In the genomic region with DNA sequence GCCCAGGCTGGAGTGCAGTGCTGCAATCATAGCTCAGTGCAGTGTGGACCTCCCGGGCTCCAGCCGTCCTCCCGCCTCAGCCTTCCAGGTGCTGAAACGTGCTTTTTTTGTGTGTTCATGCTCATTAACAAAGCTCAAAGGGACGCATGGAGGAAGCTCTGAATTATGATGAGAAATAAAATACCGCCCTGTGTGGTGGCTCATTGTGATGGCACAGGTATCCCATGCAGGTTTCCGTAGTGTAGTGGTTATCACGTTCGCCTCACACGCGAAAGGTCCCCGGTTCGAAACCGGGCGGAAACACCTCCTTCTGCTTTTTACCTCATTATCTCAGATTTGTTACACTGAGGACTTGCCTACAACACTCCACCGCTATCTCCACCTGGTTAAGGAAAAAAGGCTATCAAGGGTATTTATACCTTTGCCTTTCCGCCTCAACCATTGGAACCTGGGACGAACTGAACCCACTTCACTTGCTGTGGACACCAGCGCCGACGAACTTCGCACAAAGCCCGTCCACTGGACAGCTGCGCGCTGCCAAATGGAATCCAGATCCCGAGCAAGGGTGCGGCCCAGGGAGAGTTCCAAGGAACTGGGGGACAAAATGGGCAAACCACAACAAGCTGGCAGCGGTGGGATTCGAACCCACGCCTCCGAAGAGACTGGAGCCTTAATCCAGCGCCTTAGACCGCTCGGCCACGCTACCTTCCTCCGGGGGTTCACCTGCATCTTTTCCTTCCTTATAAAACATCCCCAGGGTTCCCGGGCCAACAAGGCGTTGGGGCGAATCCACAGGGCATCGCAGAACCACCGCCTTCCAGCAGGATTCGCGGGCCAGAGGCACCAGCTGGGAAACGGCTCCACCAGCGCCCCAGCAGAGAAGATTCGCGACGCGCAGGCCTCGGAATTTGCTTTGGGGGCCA, we compare ENCODE assay signal across 8 cellular contexts. TPM values are rescaled to one million over a fixed set of nuclear protein-coding genes. Genes with fewer than 3 reads are reported as not detected.
DNase-seq lines count a peak whose midpoint lies in the region; ATAC-seq, FAIRE-seq and TF ChIP-seq lines count a peak whose summit lies in the region.

No MANE protein-coding gene starts in this region.

- TF ChIP-seq POLR2A in NB4 (IDR thresholded peaks at IDR 0.05; ENCODE audit: extremely low read depth, insufficient read length) = no peak

- peaks cover 32% of the 10 kb centered on the region for H3K4me1 Mint-ChIP-seq in CD8-positive, alpha-beta T cell (ENCODE audit: low read depth)
- H3K4me1 Mint-ChIP-seq in activated naive CD8-positive, alpha-beta T cell treated with anti-CD3 and anti-CD28 coated beads, Interleukin-2, amount 50 U/mL, for 24 hours = peaks cover 44% of the 10 kb centered on the region
- peaks cover 26% of the 10 kb centered on the region for H3K4me1 Mint-ChIP-seq in mesothelial cell of epicardium

- peak overlapping the region; percentile 72 for H3K27ac Mint-ChIP-seq in CD8-positive, alpha-beta T cell
- H3K27ac Mint-ChIP-seq in activated naive CD8-positive, alpha-beta T cell treated with anti-CD3 and anti-CD28 coated beads, Interleukin-2, amount 50 U/mL, for 24 hours = peak overlapping the region; percentile 87
- no peak overlapping the region for H3K27ac Mint-ChIP-seq in mesothelial cell of epicardium

- no peaks in the 10 kb centered on the region for H3K9me3 Mint-ChIP-seq in CD8-positive, alpha-beta T cell
- no peaks in the 10 kb centered on the region for H3K9me3 Mint-ChIP-seq in activated naive CD8-positive, alpha-beta T cell treated with anti-CD3 and anti-CD28 coated beads, Interleukin-2, amount 50 U/mL, for 24 hours
- H3K9me3 Mint-ChIP-seq in mesothelial cell of epicardium = no peaks in the 10 kb centered on the region

- H3K36me3 ChIP-seq in CD8-positive, alpha-beta T cell (ENCODE audit: insufficient read depth, low read length) = no peaks in the 10 kb centered on the region

- intact Hi-C loops in CD8-positive, alpha-beta T cell (cut with DNase I, micrococcal nuclease) = no loop called here

- peak; percentile 82 for ATAC-seq in CD8-positive, alpha-beta T cell
- ATAC-seq in GM21723 (IDR thresholded peaks at IDR 0.05; ENCODE audit: unreplicated experiment) = peak; percentile 54
- peak; percentile 87 for ATAC-seq in activated naive CD8-positive, alpha-beta T cell treated with anti-CD3 and anti-CD28 coated beads, Interleukin-2, amount 50 U/mL, for 24 hours

- TF ChIP-seq CTCF in CD8-positive, alpha-beta T cell (IDR thresholded peaks at IDR 0.05) = no peak
- no peak for TF ChIP-seq CTCF in NB4 (IDR thresholded peaks at IDR 0.05; ENCODE audit: low read depth, low read length)
- no peak for TF ChIP-seq CTCF in mesothelial cell of epicardium (IDR thresholded peaks at IDR 0.05; ENCODE audit: unreplicated experiment)

- FAIRE-seq in urothelium cell line (lab: Jason Lieb, UNC) = no peak

- peaks cover 47% of the 10 kb centered on the region for H3K27me3 Mint-ChIP-seq in CD8-positive, alpha-beta T cell (ENCODE audit: low read depth)
- peaks cover 51% of the 10 kb centered on the region for H3K27me3 Mint-ChIP-seq in activated naive CD8-positive, alpha-beta T cell treated with anti-CD3 and anti-CD28 coated beads, Interleukin-2, amount 50 U/mL, for 24 hours
- H3K27me3 Mint-ChIP-seq in mesothelial cell of epicardium (ENCODE audit: low read depth) = peaks cover 76% of the 10 kb centered on the region

- peak overlapping the region; percentile 39 for H3K4me3 ChIP-seq in CD8-positive, alpha-beta T cell (ENCODE audit: low read depth, low read length)
- peak overlapping the region; percentile 55 for H3K4me3 ChIP-seq in NB4 (ENCODE audit: low read depth, low read length)

- CTCF ChIA-PET in CD8-positive, alpha-beta T cell (lab: Charles Lee) = interaction anchor here (1.2 to 3.7 kb wide), 4 partner anchors 11 to 44 kb away, joined by 3 to 16 read pairs (median 4); no protein-coding TSS in a partner anchor

- H3K9me3 ChIP-seq in CD8-positive, alpha-beta T cell (ENCODE audit: low read length) = no peaks in the 10 kb centered on the region

- peak in 6 of 7 experiments; percentile 16 to 67 (median 50) for DNase-seq in CD8-positive, alpha-beta T cell
- DNase-seq in NB4 (ENCODE audit: low read depth) = peak; percentile 72
- peak; percentile 73 for DNase-seq in activated naive CD8-positive, alpha-beta T cell treated with anti-CD3 and anti-CD28 coated beads, Interleukin-2, amount 50 U/mL, for 24 hours
- DNase-seq in mesothelial cell of epicardium (ENCODE audit: low spot score in 2 of 2, unreplicated experiment in 2 of 2) = no peak
- no peak for DNase-seq in NCI-H510A (lab: John Stamatoyannopoulos, UW)
- DNase-seq in medulla oblongata (ENCODE audit: extremely low spot score) = no peak
- no peak for DNase-seq in urothelium cell line (ENCODE audit: low spot score)

- H3K4me1 ChIP-seq in CD8-positive, alpha-beta T cell (ENCODE audit: insufficient read depth, low read length) = peaks cover 14% of the 10 kb centered on the region

- no peaks in the 10 kb centered on the region for H3K36me3 Mint-ChIP-seq in CD8-positive, alpha-beta T cell
- peaks cover 3% of the 10 kb centered on the region for H3K36me3 Mint-ChIP-seq in activated naive CD8-positive, alpha-beta T cell treated with anti-CD3 and anti-CD28 coated beads, Interleukin-2, amount 50 U/mL, for 24 hours (ENCODE audit: low read depth)
- H3K36me3 Mint-ChIP-seq in mesothelial cell of epicardium = no peaks in the 10 kb centered on the region

- H3K4me3 Mint-ChIP-seq in CD8-positive, alpha-beta T cell = peak overlapping the region; percentile 80
- H3K4me3 Mint-ChIP-seq in activated naive CD8-positive, alpha-beta T cell treated with anti-CD3 and anti-CD28 coated beads, Interleukin-2, amount 50 U/mL, for 24 hours = peak overlapping the region; percentile 82
- peak overlapping the region; percentile 65 for H3K4me3 Mint-ChIP-seq in mesothelial cell of epicardium

- H3K27me3 ChIP-seq in CD8-positive, alpha-beta T cell (ENCODE audit: insufficient read depth, low read length) = no peaks in the 10 kb centered on the region

- no peak overlapping the region for H3K27ac ChIP-seq in CD8-positive, alpha-beta T cell (ENCODE audit: low read depth, low read length)

- POLR2A ChIA-PET in CD8-positive, alpha-beta T cell (lab: Charles Lee) = interaction anchor here (0.7 to 1.5 kb wide), 5 partner anchors 11 to 34 kb away, joined by 3 to 6 read pairs (median 3); no protein-coding TSS in a partner anchor

RNA-seq across cellular contexts. Expression of a gene that starts 26.3 kb away (rescaled TPM):
- not detected for total RNA-seq in CD8-positive, alpha-beta T cell
- total RNA-seq in mesothelial cell of epicardium = not detected in 3 replicates

RNA-seq across cellular contexts. Expression of a gene that starts 31.3 kb away (rescaled TPM):
- under 1 TPM; 0.72 to 0.95 TPM for total RNA-seq in CD8-positive, alpha-beta T cell
- total RNA-seq in mesothelial cell of epicardium = 0.57 to 0.72 TPM (median 0.62 TPM) in 3 replicates

RNA-seq across cellular contexts. Expression of a gene that starts 42.7 kb away (rescaled TPM):
- total RNA-seq in CD8-positive, alpha-beta T cell = not detected
- total RNA-seq in mesothelial cell of epicardium = not detected in 3 replicates

RNA-seq across cellular contexts. Expression of a gene that starts 49.4 kb away (rescaled TPM):
- 10 to 100 TPM; 20.9 to 22.2 TPM for total RNA-seq in CD8-positive, alpha-beta T cell
- total RNA-seq in mesothelial cell of epicardium = 27.9 to 28.1 TPM (median 27.9 TPM) in 3 replicates

Comparison
In these comparisons a context has a peak if more than half of its experiments do, and no peak if none do; other contexts are left out.
1. DNase-seq: peak in CD8-positive, alpha-beta T cell (6 of 7), NB4 (single experiment) and activated naive CD8-positive, alpha-beta T cell treated with anti-CD3 and anti-CD28 coated beads, Interleukin-2, amount 50 U/mL, for 24 hours (single experiment); none in mesothelial cell of epicardium (0 of 2), NCI-H510A (single experiment), medulla oblongata (single experiment) and urothelium cell line (single experiment).
2. Peak in every context shown above with its lines, with median percentiles within 50 percentile points of each other: ATAC-seq and H3K4me3 Mint-ChIP-seq.